8 cellular contexts compared by ENCODE assay signal in the genomic region with DNA sequence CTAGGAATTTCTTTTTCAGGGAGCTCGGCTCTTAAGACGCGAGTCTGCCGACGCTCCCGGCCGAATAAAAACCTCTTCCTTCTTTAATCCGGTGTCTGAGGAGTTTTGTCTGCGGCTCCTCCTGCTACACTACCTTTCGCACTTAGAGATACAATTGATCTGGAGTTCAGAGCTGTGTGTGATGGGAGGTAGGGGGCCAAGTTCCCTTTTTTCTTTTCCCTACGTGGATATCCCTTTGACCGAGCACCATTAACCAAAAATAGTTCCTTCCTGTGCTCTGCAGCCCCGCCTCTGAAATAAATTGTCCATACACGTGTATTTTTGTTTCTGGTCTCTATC. TPM values are rescaled to one million over a fixed set of nuclear protein-coding genes. Genes with fewer than 3 reads are reported as not detected.
DNase-seq lines count a peak whose midpoint lies in the region; ATAC-seq and TF ChIP-seq lines count a peak whose summit lies in the region.

No MANE protein-coding gene starts in this region.

- ATAC-seq in GM19438 (IDR thresholded peaks at IDR 0.05; ENCODE audit: low read depth, unreplicated experiment) (peak; percentile 7), HG03571 (IDR thresholded peaks at IDR 0.05; ENCODE audit: unreplicated experiment) (peak; percentile 9), activated B cell treated with CpG ODN at 0.5 μM for 24 hours (ENCODE audit: low read depth) (peak; percentile 29), foreskin keratinocyte (peak; percentile 5), esophagus mucosa (no peak)

- H3K4me1 Mint-ChIP-seq in activated B cell treated with CpG ODN at 0.5 μM for 24 hours, result peaks cover 27% of the 10 kb centered on the region

- H3K4me1 ChIP-seq in BLaER1, result peaks cover 32% of the 10 kb centered on the region
- H3K4me1 ChIP-seq in foreskin keratinocyte, result peaks cover 17% of the 10 kb centered on the region
- H3K4me1 ChIP-seq in ovary (ENCODE audit: insufficient read depth), result peaks cover 8% of the 10 kb centered on the region

- TF ChIP-seq CTCF in activated B cell treated with CpG ODN at 0.5 μM for 24 hours (IDR thresholded peaks at IDR 0.05), result no peak
- TF ChIP-seq CTCF in foreskin keratinocyte (conservative IDR thresholded peaks at IDR 0.05), result no peak
- no peak for TF ChIP-seq CTCF in ovary (IDR thresholded peaks at IDR 0.05)

- intact Hi-C loops in activated B cell treated with CpG ODN at 0.5 μM for 24 hours (cut with micrococcal nuclease) (loop anchor here (1.0 to 10.0 kb wide), 7 partner anchors 11 to 1356 kb away; a partner anchor contains a TSS), ovary (cut with DNase I) (loop anchor here in 2 of 4 donors (5.0 to 10.0 kb wide), 3 partner anchors 66 to 149 kb away; a partner anchor contains a TSS)

- H3K9me3 Mint-ChIP-seq in activated B cell treated with CpG ODN at 0.5 μM for 24 hours, result no peaks in the 10 kb centered on the region

- H3K9ac ChIP-seq in BLaER1, result peak overlapping the region; percentile 83

- CTCF ChIA-PET in activated B cell treated with CpG ODN at 0.5 μM for 24 hours (lab: Charles Lee), result interaction anchor here (1.0 to 3.1 kb wide), 7 partner anchors 22 to 210 kb away, joined by 3 to 8 read pairs (median 3); no protein-coding TSS in a partner anchor

- no peak for TF ChIP-seq EP300 in ovary (IDR thresholded peaks at IDR 0.05)

- H3K27me3 ChIP-seq in BLaER1 (no peaks in the 10 kb centered on the region), foreskin keratinocyte (no peaks in the 10 kb centered on the region), ovary (no peaks in the 10 kb centered on the region)

- H3K27ac ChIP-seq in BLaER1 (peak overlapping the region; percentile 62), foreskin keratinocyte (no peak overlapping the region), ovary (peak overlapping the region; percentile 59 to 82)

- 0 to 1% (median 1%) methylated on average over 14 of the region's 14 CpGs for WGBS in ovary, 3 donors

- H4K20me1 ChIP-seq in BLaER1, result peaks cover 12% of the 10 kb centered on the region

- no peaks in the 10 kb centered on the region for H3K9me3 ChIP-seq in BLaER1
- H3K9me3 ChIP-seq in ovary, result no peaks in the 10 kb centered on the region

- peak overlapping the region; percentile 88 for H3K4me2 ChIP-seq in BLaER1

- DNase-seq in activated B cell treated with CpG ODN at 0.5 μM for 24 hours (no peak), foreskin keratinocyte (no peak), ovary (peak in 1 of 5 donors; percentile 21), NCI-H2029 (lab: John Stamatoyannopoulos, UW) (no peak)

- H3K4me3 ChIP-seq in BLaER1 (peak overlapping the region; percentile 90), ovary (peak overlapping the region; percentile 75)

- TF ChIP-seq POLR2A in ovary (IDR thresholded peaks at IDR 0.05), result no peak

- H3K36me3 Mint-ChIP-seq in activated B cell treated with CpG ODN at 0.5 μM for 24 hours (ENCODE audit: low read depth), result peaks cover 23% of the 10 kb centered on the region

- peak overlapping the region; percentile 98 for H3K27ac Mint-ChIP-seq in activated B cell treated with CpG ODN at 0.5 μM for 24 hours

- no peaks in the 10 kb centered on the region for H3K27me3 Mint-ChIP-seq in activated B cell treated with CpG ODN at 0.5 μM for 24 hours

- H3K36me3 ChIP-seq in BLaER1, result peaks cover 12% of the 10 kb centered on the region
- no peaks in the 10 kb centered on the region for H3K36me3 ChIP-seq in ovary

- POLR2A ChIA-PET in activated B cell treated with CpG ODN at 0.5 μM for 24 hours (lab: Charles Lee), result interaction anchor here (0.7 to 2.3 kb wide), 7 partner anchors 25 to 1904 kb away, joined by 3 to 38 read pairs (median 4); a partner anchor contains a TSS

- peak overlapping the region; percentile 100 for H3K4me3 Mint-ChIP-seq in activated B cell treated with CpG ODN at 0.5 μM for 24 hours

RNA-seq across cellular contexts. Expression of a gene that starts 0.6 kb away (rescaled TPM):
- total RNA-seq in activated B cell treated with CpG ODN at 0.5 μM for 24 hours (26.4 and 29.6 TPM in 2 replicates), foreskin keratinocyte (27.7 and 31.1 TPM in 2 replicates), ovary (10 to 100 TPM; 11.8 to 31.2 (median 22.2) TPM), esophagus mucosa (114 TPM)
- polyA plus RNA-seq in foreskin keratinocyte (13.6 and 17.8 TPM in 2 replicates), ovary (10 to 100 TPM; 11.0 to 24.3 TPM)
